Comparison of ENCODE assay signal across 9 cellular contexts in the genomic region with DNA sequence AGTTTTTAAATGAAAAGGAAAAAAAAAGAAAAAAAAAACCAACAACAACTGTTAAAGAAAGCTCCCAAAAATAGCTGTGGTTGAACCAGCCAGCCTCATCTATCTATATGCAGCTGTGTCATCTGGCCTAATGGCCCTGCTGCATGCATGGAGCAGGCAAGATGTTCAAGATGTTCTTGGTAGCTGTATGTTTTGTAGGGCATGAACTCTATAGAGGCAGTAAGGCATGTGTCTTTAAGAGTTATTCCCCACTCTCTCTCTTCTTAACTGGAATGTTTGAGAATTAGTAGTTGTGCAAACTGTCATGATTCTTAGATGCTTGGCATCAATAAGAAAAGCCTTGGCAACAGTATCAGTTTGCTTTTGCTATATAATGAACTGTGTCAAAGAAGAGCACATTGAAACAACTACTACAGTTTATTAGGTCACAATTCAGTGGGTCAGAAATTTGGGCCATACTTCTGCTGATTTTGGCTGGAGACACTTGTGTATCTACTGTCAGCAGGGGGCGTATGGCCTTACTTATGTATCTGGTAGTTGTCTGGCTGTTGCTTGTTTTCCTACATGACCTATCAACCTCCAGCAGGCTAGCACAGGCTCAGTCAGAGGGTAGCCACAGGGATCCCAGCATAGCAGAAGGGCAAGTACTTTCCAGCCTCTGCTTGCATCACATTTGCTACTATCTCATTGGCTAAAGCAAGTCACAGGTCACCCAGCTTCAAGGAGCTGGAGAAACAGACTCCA. TPM values are rescaled to one million over a fixed set of nuclear protein-coding genes. Genes with fewer than 3 reads are reported as not detected.
DNase-seq lines count a peak whose midpoint lies in the region; ATAC-seq and TF ChIP-seq lines count a peak whose summit lies in the region.
"Had no signal": no experiment of that assay in that cellular context is flagged by ENCODE, and none has a peak within 500 bp of the region (broad histone marks: within the 10 kb centered on the region; RNA-seq: fewer than 3 reads in every experiment).

No MANE protein-coding gene starts in this region.

- H4K20me1 ChIP-seq in DND-41 (ENCODE audit: insufficient read depth, low read length) (no peaks in the 10 kb centered on the region), PC-3 (ENCODE audit: low read length) (no peaks in the 10 kb centered on the region)

- H3K4me2 ChIP-seq in DND-41 (ENCODE audit: insufficient read depth, low read length) (no peak overlapping the region), PC-3 (ENCODE audit: low read length) (no peak overlapping the region)

- H3K4me1 ChIP-seq in DND-41 (ENCODE audit: insufficient read depth, low read length) (no peaks in the 10 kb centered on the region), PC-3 (ENCODE audit: insufficient read depth, low read length) (peaks cover 16% of the 10 kb centered on the region)

- intact Hi-C loops in PC-3 (cut with micrococcal nuclease) = loop anchor here (2.0 kb wide), 1 partner anchor 153 kb away; no protein-coding TSS in a partner anchor

- H3K27ac ChIP-seq in DND-41 (ENCODE audit: low read length) (no peak overlapping the region), PC-3 (ENCODE audit: low read length) (no peak overlapping the region)

- ATAC-seq in DND-41 (ENCODE audit: insufficient read depth, low read depth) = no peak
- peak; percentile 48; the same call in 1 of the 2 replicates for ATAC-seq in PC-3
- no peak for ATAC-seq in HG02970 (IDR thresholded peaks at IDR 0.05; ENCODE audit: low FRiP score, unreplicated experiment)
- ATAC-seq in HG02852 (IDR thresholded peaks at IDR 0.05; ENCODE audit: unreplicated experiment) = no peak

- H3K9me3 ChIP-seq in DND-41 (ENCODE audit: insufficient read depth, low read length, severe bottlenecking) (peaks cover 5% of the 10 kb centered on the region), PC-3 (ENCODE audit: low read length) (no peaks in the 10 kb centered on the region)

- H3K4me3 ChIP-seq in DND-41 (ENCODE audit: low read depth in 1 of 2, low read length in 2 of 2) = no peak overlapping the region
- no peak overlapping the region for H3K4me3 ChIP-seq in HFF-Myc (replicated peaks; ENCODE audit: low read depth, low read length)
- H3K4me3 ChIP-seq in PC-3 (ENCODE audit: low read length) = no peak overlapping the region

- no peak overlapping the region for H2AFZ ChIP-seq in DND-41 (ENCODE audit: low read depth, low read length)
- no peak overlapping the region for H2AFZ ChIP-seq in PC-3 (ENCODE audit: low read length)

- H3F3A ChIP-seq in PC-3 (ENCODE audit: low read length, unreplicated experiment) = no peaks in the 10 kb centered on the region

- TF ChIP-seq CTCF in DND-41 (IDR thresholded peaks at IDR 0.05; ENCODE audit: borderline replicate concordance, extremely low read depth, low read length, poor library complexity, severe bottlenecking) (peak; percentile 33), HFF-Myc (IDR thresholded peaks at IDR 0.05; ENCODE audit: low read depth, low read length, missing control alignments) (peak; percentile 42), PC-3 (conservative IDR thresholded peaks at IDR 0.05; ENCODE audit: low read depth, low read length) (peak; percentile 80)

- H3K36me3 ChIP-seq in DND-41 (ENCODE audit: insufficient read depth, low read length) (no peaks in the 10 kb centered on the region), PC-3 (ENCODE audit: low read depth, low read length) (0 out of 2 replicates have a peak, but pooled peaks cover 8% of the 10 kb centered on the region)

- H3K79me2 ChIP-seq in DND-41 (ENCODE audit: insufficient read depth, low read length) (no peaks in the 10 kb centered on the region), PC-3 (ENCODE audit: low read length) (no peaks in the 10 kb centered on the region)

- POLR2A ChIA-PET in PC-3 (lab: Charles Lee; ENCODE audit: unreplicated experiment) = no interaction called here

- no TSS peak for BruUV-seq in PC-3 (replicated peaks; lab: Mats Ljungman, UMichigan)

- H3K27me3 ChIP-seq in DND-41 (ENCODE audit: insufficient read depth, low read length, poor library complexity) = no peaks in the 10 kb centered on the region
- H3K27me3 ChIP-seq in PC-3 (ENCODE audit: low read length) = no peaks in the 10 kb centered on the region

- H3K9ac ChIP-seq in DND-41 (ENCODE audit: low read depth, low read length) (no peak overlapping the region), PC-3 (ENCODE audit: low read length) (no peak overlapping the region)

- DNase-seq in DND-41 (no peak), HFF-Myc (ENCODE audit: extremely low read depth, low read depth) (no peak), PC-3 (peak; percentile 61), iPS DF 19.7 (ENCODE audit: low read depth, low spot score) (peak; percentile 45), SHP77 treated with DMSO at 0.1 percent for 48 hours (lab: John Stamatoyannopoulos, UW) (no peak), NCI-H1436 treated with DMSO at 0.1 percent for 48 hours (lab: John Stamatoyannopoulos, UW) (no peak)
- DNase-seq: T-helper 1 cell had no signal

- no peaks in the 10 kb centered on the region for H3K9me2 ChIP-seq in PC-3 (replicated peaks; ENCODE audit: low read length)

- CTCF ChIA-PET in PC-3 (lab: Charles Lee) = interaction anchor here (0.6 kb wide), 1 partner anchor 50 kb away, joined by 3 read pairs; no protein-coding TSS in a partner anchor

RNA-seq across cellular contexts. Expression of gene LAMP5, which starts 56.1 kb away (rescaled TPM):
- not detected in 2 replicates for total RNA-seq in PC-3 (2014; rRNA removed)

Comparison
In these comparisons a context has a peak if more than half of its experiments do, and no peak if none do; other contexts are left out.
1. DNase-seq: peak in PC-3 (single experiment) and iPS DF 19.7 (single experiment); none in DND-41 (single experiment), HFF-Myc (single experiment), SHP77 treated with DMSO at 0.1 percent for 48 hours (single experiment) and NCI-H1436 treated with DMSO at 0.1 percent for 48 hours (single experiment).
2. Peak in every context shown above with its lines, with median percentiles within 50 percentile points of each other: CTCF ChIP-seq.